8 cellular contexts compared by ENCODE assay signal in genomic region chr15:72197460-72198409, GRCh38. TPM values are rescaled to one million over a fixed set of nuclear protein-coding genes. Genes with fewer than 3 reads are reported as not detected.
DNase-seq lines count a peak whose midpoint lies in the region; ATAC-seq and TF ChIP-seq lines count a peak whose summit lies in the region.

Gene GRAMD2A (minus strand): TSS chr15:72197787.

- POLR2A ChIA-PET in PC-9 (lab: Charles Lee; ENCODE audit: unreplicated experiment): interaction anchor here (0.6 to 1.0 kb wide), 2 partner anchors 29 to 750 kb away, joined by 3 to 6 read pairs; no protein-coding TSS in a partner anchor

- H3K4me3 ChIP-seq in PC-9 (no peak within 1 kb of the TSS), cardiac fibroblast (replicated peaks in 1 of 2; ENCODE audit: low read depth in 2 of 2, low read length in 2 of 2) (peak within 1 kb of the TSS; percentile 19 to 22)

- H3K9me3 ChIP-seq in PC-9 (ENCODE audit: insufficient read depth, low read depth): no peaks in the 10 kb centered on the region

- intact Hi-C loops in Right ventricle myocardium inferior (cut with DNase I): loop anchor here (2.0 kb wide), 1 partner anchor 89 kb away; no protein-coding TSS in a partner anchor
- intact Hi-C loops in cardiac septum (cut with DNase I): no loop called here
- intact Hi-C loops in PC-9 (cut with micrococcal nuclease; ENCODE audit: unreplicated experiment): loop anchor here (2.0 kb wide), 1 partner anchor 75 kb away; the partner anchor contains the start of gene PARP6

- H3K27ac ChIP-seq in PC-9: no peak within 1 kb of the TSS

- ATAC-seq in Right ventricle myocardium inferior (peak; percentile 27), GM21717 (IDR thresholded peaks at IDR 0.05; ENCODE audit: unreplicated experiment) (no peak)

- H3K36me3 ChIP-seq in PC-9 (ENCODE audit: low read depth): peaks cover 34% of the 10 kb centered on the region

- no peak within 1 kb of the TSS for H2AFZ ChIP-seq in PC-9

- H3F3A ChIP-seq in PC-9 (ENCODE audit: insufficient read depth, low read depth): peaks cover 74% of the 10 kb centered on the region

- H3K4me2 ChIP-seq in PC-9: no peak within 1 kb of the TSS

- BruUV-seq in PC-9 (replicated peaks; lab: Mats Ljungman, UMichigan): no TSS peak

- CTCF ChIA-PET in PC-9 (lab: Charles Lee): interaction anchor here (0.6 to 1.4 kb wide), 4 partner anchors 29 to 817 kb away, joined by 3 to 15 read pairs (median 4); no protein-coding TSS in a partner anchor

- H3K79me2 ChIP-seq in PC-9 (ENCODE audit: low read depth): 0 out of 2 replicates have a peak, but pooled peaks cover 2% of the 10 kb centered on the region

- DNase-seq in Right ventricle myocardium inferior (ENCODE audit: missing footprints) (no peak), cardiac septum (ENCODE audit: low spot score) (no peak), PC-9 (peak in 1 of 2 experiments; percentile 52), cardiac fibroblast (ENCODE audit: low read depth in 2 of 2) (peak; percentile 33 to 42), left kidney (ENCODE audit: low read depth, low spot score) (peak; percentile 77), cortex of kidney (lab: John Stamatoyannopoulos, UW) (no peak)
- DNase-seq in stimulated activated CD8-positive, alpha-beta memory T cell treated with anti-CD3 and anti-CD28 coated beads, Interleukin-15, amount 100 ng/mL, for 24 hours (ENCODE audit: low read depth): peak; percentile 21

- peaks cover 10% of the 10 kb centered on the region for H3K4me1 ChIP-seq in PC-9 (replicated peaks; ENCODE audit: insufficient read depth)

- peaks cover 27% of the 10 kb centered on the region for H4K20me1 ChIP-seq in PC-9 (ENCODE audit: insufficient read depth)

- H3K27me3 ChIP-seq in PC-9 (ENCODE audit: insufficient read depth, low read depth): no peaks in the 10 kb centered on the region

- H3K9me2 ChIP-seq in PC-9 (ENCODE audit: insufficient read depth): no peaks in the 10 kb centered on the region

- TF ChIP-seq CTCF in PC-9 (conservative IDR thresholded peaks at IDR 0.05) (no peak), cardiac fibroblast (IDR thresholded peaks at IDR 0.05; ENCODE audit: low read depth, low read length) (no peak)

RNA-seq across cellular contexts. Expression of gene GRAMD2A, which starts in this region (rescaled TPM):
- not detected for total RNA-seq in Right ventricle myocardium inferior
- not detected for total RNA-seq in cardiac septum
- total RNA-seq in PC-9 (2021): 48.5 and 60.2 TPM in 2 replicates

Comparison
In these comparisons a context has a peak if more than half of its experiments do, and no peak if none do; other contexts are left out.
1. RNA of gene GRAMD2A (total RNA-seq): 48.5 to 60.2 TPM in PC-9; not detected in cardiac septum (single experiment) and not detected in Right ventricle myocardium inferior (single experiment); every median in the first group is over 10 times any median in the second.
2. Peak in ATAC-seq in Right ventricle myocardium inferior; RNA of the gene not detected or under 1 TPM.
3. DNase-seq: peak in cardiac fibroblast (2 of 2), left kidney (single experiment) and stimulated activated CD8-positive, alpha-beta memory T cell treated with anti-CD3 and anti-CD28 coated beads, Interleukin-15, amount 100 ng/mL, for 24 hours (single experiment); none in Right ventricle myocardium inferior (single experiment), cardiac septum (single experiment) and cortex of kidney (single experiment).